ENCODE assay signal across 8 cellular contexts in genomic region chrX:141176586-141177451, GRCh38. TPM values are rescaled to one million over a fixed set of nuclear protein-coding genes. Genes with fewer than 3 reads are reported as not detected.
A peak's percentile ranks its signal among the peaks of the same experiment; 100 is the strongest.
DNase-seq lines count a peak whose midpoint lies in the region; ATAC-seq, FAIRE-seq and TF ChIP-seq lines count a peak whose summit lies in the region.

Gene LDOC1, minus strand, starts transcription at chrX:141177129. Its CDS starts 108 bp downstream, at chrX:141177021.

- TF ChIP-seq CTCF in chondrocyte (IDR thresholded peaks at IDR 0.05) (no peak), kidney (IDR thresholded peaks at IDR 0.05; ENCODE audit: borderline replicate concordance, extremely low read depth, insufficient read depth) (no peak)

- peak within 1 kb of the TSS; percentile 37 for H3K4me3 ChIP-seq in CD4-positive, CD25-positive, alpha-beta regulatory T cell (ENCODE audit: low read depth, low read length)
- H3K4me3 ChIP-seq in kidney (ENCODE audit: low read length in 2 of 2), result peak within 1 kb of the TSS; percentile 78 to 84

- H3K27me3 Mint-ChIP-seq in CD4-positive, CD25-positive, alpha-beta regulatory T cell, result no peaks in the 10 kb centered on the region
- H3K27me3 Mint-ChIP-seq in activated CD4-positive, alpha-beta T cell treated with anti-CD3 and anti-CD28 coated beads, Interleukin-2, amount 10 ng/mL, durations not matched to agents 24 days and 14 days, result no peaks in the 10 kb centered on the region
- no peaks in the 10 kb centered on the region for H3K27me3 Mint-ChIP-seq in chondrocyte (ENCODE audit: low read depth)

- DNase-seq in CD4-positive, CD25-positive, alpha-beta regulatory T cell, result peak; percentile 49 to 62 (median 59)
- DNase-seq in NCI-H1092 treated with DMSO at 0.1 percent for 48 hours (lab: John Stamatoyannopoulos, UW) (peak; percentile 67), chondrocyte (ENCODE audit: low spot score) (peak; percentile 92), kidney (peak; percentile 91), NOMO-1 treated with dmso at 0.1 percent for 144 hours (lab: John Stamatoyannopoulos, UW; ENCODE audit: unreplicated experiment) (no peak)
- DNase-seq in activated CD4-positive, alpha-beta T cell treated with anti-CD3 and anti-CD28 coated beads, Interleukin-2, amount 10 ng/mL, durations not matched to agents 24 days and 14 days, result peak; percentile 86
- DNase-seq in stimulated activated CD4-positive, alpha-beta T cell treated with anti-CD3 and anti-CD28 coated beads, Interleukin-12 subunit alpha, Interleukin-12 subunit beta, amount 100 ng/mL, for 4 hours, result peak; percentile 72

- H3K9me3 Mint-ChIP-seq in CD4-positive, CD25-positive, alpha-beta regulatory T cell, result peaks cover 0 to 6% (median 0%) of the 10 kb centered on the region in 7 donors
- no peaks in the 10 kb centered on the region for H3K9me3 Mint-ChIP-seq in activated CD4-positive, alpha-beta T cell treated with anti-CD3 and anti-CD28 coated beads, Interleukin-2, amount 10 ng/mL, durations not matched to agents 24 days and 14 days
- H3K9me3 Mint-ChIP-seq in chondrocyte (ENCODE audit: low read depth), result no peaks in the 10 kb centered on the region

- H3K27ac ChIP-seq in CD4-positive, CD25-positive, alpha-beta regulatory T cell (ENCODE audit: insufficient read depth, low read length, poor library complexity, severe bottlenecking), result no peak within 1 kb of the TSS
- H3K27ac ChIP-seq in kidney (ENCODE audit: low read depth in 2 of 2, low read length in 2 of 2), result no peak within 1 kb of the TSS

- H3K27me3 ChIP-seq in CD4-positive, CD25-positive, alpha-beta regulatory T cell (ENCODE audit: control insufficient read depth, insufficient read depth, low read length), result no peaks in the 10 kb centered on the region

- H3K4me1 ChIP-seq in CD4-positive, CD25-positive, alpha-beta regulatory T cell (ENCODE audit: control insufficient read depth, insufficient read depth, low read length, poor library complexity, severe bottlenecking), result no peaks in the 10 kb centered on the region
- H3K4me1 ChIP-seq in kidney (ENCODE audit: control insufficient read depth in 1 of 2, insufficient read depth in 1 of 2, low read depth in 1 of 2, low read length in 2 of 2), result peaks cover 0 to 3% of the 10 kb centered on the region in 2 donors

- H3K9ac ChIP-seq in kidney (ENCODE audit: low read length in 2 of 2), result peak within 1 kb of the TSS; percentile 48 to 67

- intact Hi-C loops in activated CD4-positive, alpha-beta T cell treated with anti-CD3 and anti-CD28 coated beads, Interleukin-2, amount 10 ng/mL, durations not matched to agents 24 days and 14 days (cut with micrococcal nuclease), result loop anchor here (2.0 kb wide), 1 partner anchor 258 kb away; no protein-coding TSS in a partner anchor
- intact Hi-C loops in kidney (cut with DNase I), result no loop called here

- no peaks in the 10 kb centered on the region for H3K9me3 ChIP-seq in CD4-positive, CD25-positive, alpha-beta regulatory T cell (ENCODE audit: control insufficient read depth in 2 of 2, low read length in 2 of 2)
- no peaks in the 10 kb centered on the region for H3K9me3 ChIP-seq in kidney (ENCODE audit: control insufficient read depth in 1 of 2, low read length in 2 of 2)

- FAIRE-seq in kidney (lab: Jason Lieb, UNC), result no peak

- H3K4me3 Mint-ChIP-seq in CD4-positive, CD25-positive, alpha-beta regulatory T cell, result peak within 1 kb of the TSS; percentile 48 to 92 (median 81)
- H3K4me3 Mint-ChIP-seq in activated CD4-positive, alpha-beta T cell treated with anti-CD3 and anti-CD28 coated beads, Interleukin-2, amount 10 ng/mL, durations not matched to agents 24 days and 14 days, result peak within 1 kb of the TSS; percentile 81
- peak within 1 kb of the TSS; percentile 80 for H3K4me3 Mint-ChIP-seq in chondrocyte (ENCODE audit: unreplicated experiment)

- H3K36me3 ChIP-seq in CD4-positive, CD25-positive, alpha-beta regulatory T cell (ENCODE audit: control insufficient read depth, insufficient read depth, low read length), result no peaks in the 10 kb centered on the region
- no peaks in the 10 kb centered on the region for H3K36me3 ChIP-seq in kidney (ENCODE audit: control insufficient read depth in 1 of 2, insufficient read depth in 2 of 2, low read length in 2 of 2)

- H3K27ac Mint-ChIP-seq in CD4-positive, CD25-positive, alpha-beta regulatory T cell, result peak within 1 kb of the TSS in 1 of 3 donors; percentile 48
- peak within 1 kb of the TSS; percentile 63 for H3K27ac Mint-ChIP-seq in activated CD4-positive, alpha-beta T cell treated with anti-CD3 and anti-CD28 coated beads, Interleukin-2, amount 10 ng/mL, durations not matched to agents 24 days and 14 days
- peak within 1 kb of the TSS; percentile 65 for H3K27ac Mint-ChIP-seq in chondrocyte (ENCODE audit: unreplicated experiment)

- H3K36me3 Mint-ChIP-seq in CD4-positive, CD25-positive, alpha-beta regulatory T cell, result no peaks in the 10 kb centered on the region
- H3K36me3 Mint-ChIP-seq in activated CD4-positive, alpha-beta T cell treated with anti-CD3 and anti-CD28 coated beads, Interleukin-2, amount 10 ng/mL, durations not matched to agents 24 days and 14 days (ENCODE audit: low read depth), result peaks cover 1% of the 10 kb centered on the region
- no peaks in the 10 kb centered on the region for H3K36me3 Mint-ChIP-seq in chondrocyte (ENCODE audit: low read depth)

- H3K4me1 Mint-ChIP-seq in CD4-positive, CD25-positive, alpha-beta regulatory T cell, result peaks cover 0 to 25% (median 7%) of the 10 kb centered on the region in 4 donors
- H3K4me1 Mint-ChIP-seq in activated CD4-positive, alpha-beta T cell treated with anti-CD3 and anti-CD28 coated beads, Interleukin-2, amount 10 ng/mL, durations not matched to agents 24 days and 14 days, result peaks cover 4% of the 10 kb centered on the region
- peaks cover 6% of the 10 kb centered on the region for H3K4me1 Mint-ChIP-seq in chondrocyte (ENCODE audit: low read depth)

- peak; percentile 66 to 74 for ATAC-seq in CD4-positive, CD25-positive, alpha-beta regulatory T cell (ENCODE audit: low read depth in 2 of 2)
- ATAC-seq in HG03159 (IDR thresholded peaks at IDR 0.05; ENCODE audit: unreplicated experiment), result no peak

RNA-seq across cellular contexts. Expression of gene LDOC1, which starts in this region (rescaled TPM):
- total RNA-seq in CD4-positive, CD25-positive, alpha-beta regulatory T cell, result 2.5 TPM
- polyA plus RNA-seq in CD4-positive, CD25-positive, alpha-beta regulatory T cell, result 10 to 100 TPM; 12.6 to 25.5 (median 19.6) TPM
- 4.4 and 7.1 TPM in 2 replicates for total RNA-seq in activated CD4-positive, alpha-beta T cell treated with anti-CD3 and anti-CD28 coated beads, Interleukin-2, amount 10 ng/mL, durations not matched to agents 24 days and 14 days
- total RNA-seq in chondrocyte, result 28.6 to 33.8 TPM (median 30.9 TPM) in 3 replicates
- total RNA-seq in kidney, result 49.0 TPM
- 52.8 TPM for polyA plus RNA-seq in kidney (ENCODE audit: insufficient read depth, low read depth, low replicate concordance)
